Comparison of ENCODE assay signal across 1 cellular context in genomic region chr15:70763120-70763949, GRCh38.
TF ChIP-seq lines count a peak whose summit lies in the region.

UACA (minus strand) TSS chr15:70763558; CDS start chr15:70763407, 151 bp downstream.

TF ChIP-seq in HepG2, 621 proteins besides CTCF, POLR2A, EP300 and RAD21 (continued from another document):
- TF ChIP-seq, protein P1, sequence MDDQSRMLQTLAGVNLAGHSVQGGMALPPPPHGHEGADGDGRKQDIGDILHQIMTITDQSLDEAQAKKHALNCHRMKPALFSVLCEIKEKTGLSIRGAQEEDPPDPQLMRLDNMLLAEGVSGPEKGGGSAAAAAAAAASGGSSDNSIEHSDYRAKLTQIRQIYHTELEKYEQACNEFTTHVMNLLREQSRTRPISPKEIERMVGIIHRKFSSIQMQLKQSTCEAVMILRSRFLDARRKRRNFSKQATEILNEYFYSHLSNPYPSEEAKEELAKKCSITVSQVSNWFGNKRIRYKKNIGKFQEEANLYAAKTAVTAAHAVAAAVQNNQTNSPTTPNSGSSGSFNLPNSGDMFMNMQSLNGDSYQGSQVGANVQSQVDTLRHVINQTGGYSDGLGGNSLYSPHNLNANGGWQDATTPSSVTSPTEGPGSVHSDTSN (CRISPR knock-in tag; IDR thresholded peaks at IDR 0.05; ENCODE audit: borderline replicate concordance): no peak
- TF ChIP-seq GMEB1 (CRISPR knock-in tag; IDR thresholded peaks at IDR 0.05; ENCODE audit: borderline replicate concordance): no peak
- TF ChIP-seq ISX (CRISPR knock-in tag; conservative IDR thresholded peaks at IDR 0.05): 0 out of 2 replicates have a peak, but pooled peaks have one; percentile 43
- TF ChIP-seq ZNF547 (CRISPR knock-in tag; IDR thresholded peaks at IDR 0.05): peak; percentile 71; the same call in 1 of the 2 replicates
- TF ChIP-seq ZSCAN12 (CRISPR knock-in tag; IDR thresholded peaks at IDR 0.05): peak; percentile 55; the same call in 1 of the 2 replicates
- TF ChIP-seq SP5 (CRISPR knock-in tag; IDR thresholded peaks at IDR 0.05; ENCODE audit: borderline replicate concordance, low read depth): no peak; the same call in 1 of the 2 replicates
- no peak for TF ChIP-seq ZNF639 (CRISPR knock-in tag; conservative IDR thresholded peaks at IDR 0.05)
- no peak for TF ChIP-seq CBX5 (CRISPR knock-in tag; IDR thresholded peaks at IDR 0.05; ENCODE audit: borderline replicate concordance)
TF ChIP-seq in HepG2: peak in this region for 197.
